ENCODE assay signal across 12 cellular contexts in the genomic region with DNA sequence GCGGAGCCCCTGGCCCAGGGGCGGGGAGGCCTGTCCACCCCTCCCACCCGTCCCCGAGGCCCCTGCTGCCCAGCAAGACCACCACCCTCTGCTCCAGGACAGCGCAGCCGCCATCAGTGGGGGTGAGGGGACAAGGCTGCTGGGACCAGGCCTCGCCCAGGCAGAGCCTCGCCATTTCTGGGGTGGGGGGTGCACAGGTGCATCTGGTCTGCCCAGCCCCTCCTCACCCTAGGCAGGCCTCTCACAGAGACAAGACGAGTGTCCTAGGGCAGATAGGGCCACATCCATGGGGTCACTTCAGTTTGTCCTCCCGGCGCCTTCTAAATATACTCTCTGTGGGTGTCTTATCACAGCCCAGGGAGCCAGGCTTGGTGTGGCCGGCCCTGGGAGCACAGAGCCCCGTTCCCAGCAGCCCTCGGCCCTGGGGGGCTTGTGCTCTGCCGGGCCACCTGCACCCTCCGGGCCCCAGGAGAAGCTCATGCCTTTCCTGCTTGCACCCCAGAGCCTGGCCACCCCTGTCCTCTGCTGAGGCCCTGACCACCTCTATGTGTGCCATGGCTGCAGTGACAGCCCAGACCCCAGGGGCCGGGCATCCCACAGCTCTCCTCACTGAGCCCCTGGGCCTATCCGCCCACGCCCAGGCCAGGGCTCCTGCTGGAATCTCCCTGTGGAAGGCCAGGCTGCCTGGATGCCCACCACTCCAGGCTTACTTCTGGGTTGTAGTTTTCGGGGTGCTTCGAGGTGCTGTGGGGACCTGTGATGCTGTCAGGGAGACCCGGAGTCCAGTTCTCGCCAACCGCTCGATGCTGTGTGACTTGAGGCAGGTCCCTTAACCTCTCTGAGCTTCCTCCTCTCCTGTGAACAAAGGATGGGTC.
DNase-seq lines count a peak whose midpoint lies in the region; ATAC-seq, FAIRE-seq and TF ChIP-seq lines count a peak whose summit lies in the region.
"Had no signal": no experiment of that assay in that cellular context is flagged by ENCODE, and none has a peak within 500 bp of the region (broad histone marks: within the 10 kb centered on the region; RNA-seq: fewer than 3 reads in every experiment).

No MANE protein-coding gene starts in this region.

- TF ChIP-seq EP300 in H1 (IDR thresholded peaks at IDR 0.05; ENCODE audit: borderline replicate concordance in 1 of 2, low read depth in 2 of 2, low read length in 2 of 2): no peak

- H3K23ac ChIP-seq in H1 (ENCODE audit: insufficient read length): no peak overlapping the region
- H3K23ac ChIP-seq in mesenchymal stem cell (ENCODE audit: low read length in 2 of 2): no peak overlapping the region

- H3K18ac ChIP-seq in H1 (ENCODE audit: extremely low read depth, low read length) (no peak overlapping the region), mesenchymal stem cell (ENCODE audit: low read depth in 1 of 2, low read length in 2 of 2) (no peak overlapping the region)

- no peaks in the 10 kb centered on the region for H3K9me3 ChIP-seq in H1 (ENCODE audit: insufficient read depth in 2 of 2, low read depth in 1 of 2, low read length in 1 of 2)
- no peaks in the 10 kb centered on the region for H3K9me3 ChIP-seq in mesenchymal stem cell (ENCODE audit: control insufficient read depth, low read length)
- H3K9me3 ChIP-seq in thyroid gland: no peaks in the 10 kb centered on the region

- H2BK12ac ChIP-seq in H1 (ENCODE audit: low read depth, low read length): no peak overlapping the region
- no peak overlapping the region for H2BK12ac ChIP-seq in mesenchymal stem cell (ENCODE audit: low read length in 2 of 2)

- no peak for FAIRE-seq in H1 (lab: Jason Lieb, UNC)
- FAIRE-seq: bronchial epithelial cell had no signal

- H3K4me3 ChIP-seq in H1 (ENCODE audit: extremely low read depth in 1 of 4, insufficient read depth in 2 of 4, low read depth in 3 of 4, low read length in 4 of 4) (no peak overlapping the region), mesenchymal stem cell (ENCODE audit: insufficient read depth in 1 of 2, low read depth in 1 of 2, low read length in 2 of 2) (no peak overlapping the region), thyroid gland (replicated peaks in 1 of 3) (no peak overlapping the region)
- H3K4me3 ChIP-seq: lung had no signal

- no peak overlapping the region for H4K91ac ChIP-seq in H1 (replicated peaks; ENCODE audit: insufficient read length, low read length)
- H4K91ac ChIP-seq in mesenchymal stem cell (ENCODE audit: low read length): no peak overlapping the region

- H2AFZ ChIP-seq in H1 (ENCODE audit: low read length) (no peak overlapping the region), mesenchymal stem cell (ENCODE audit: low read depth, low read length) (peak overlapping the region; percentile 34)

- CTCF ChIA-PET in H1 (lab: Charles Lee; ENCODE audit: partially characterized antibody): interaction anchor here (1.0 to 7.3 kb wide), 6 partner anchors 10 to 377 kb away, joined by 4 to 50 read pairs (median 6); no protein-coding TSS in a partner anchor

- H3K4me2 ChIP-seq in H1 (ENCODE audit: insufficient read depth in 1 of 2, low read depth in 2 of 2, low read length in 2 of 2) (no peak overlapping the region), mesenchymal stem cell (ENCODE audit: low read length, poor library complexity, severe bottlenecking) (no peak overlapping the region)

- H3K27me3 ChIP-seq in H1 (replicated peaks in 1 of 4; ENCODE audit: control insufficient read depth in 3 of 4, extremely low read depth in 1 of 4, insufficient read depth in 3 of 4, low read length in 3 of 4): peaks cover 0 to 19% (median 3%) of the 10 kb centered on the region in 4 experiments; a peak in 5 of 7 replicates
- peaks cover 26 to 28% of the 10 kb centered on the region in 2 experiments for H3K27me3 ChIP-seq in mesenchymal stem cell (ENCODE audit: control insufficient read depth in 1 of 2, insufficient read depth in 1 of 2, low read length in 2 of 2)
- H3K27me3 ChIP-seq in thyroid gland: no peaks in the 10 kb centered on the region

- H4K5ac ChIP-seq in H1 (ENCODE audit: insufficient read length, low read depth, low read length): no peak overlapping the region

- H2BK15ac ChIP-seq in H1 (ENCODE audit: low read length) (no peak overlapping the region), mesenchymal stem cell (ENCODE audit: low read depth, poor library complexity, severe bottlenecking) (no peak overlapping the region)

- H3K27ac ChIP-seq in H1 (ENCODE audit: low read depth, low read length) (no peak overlapping the region), mesenchymal stem cell (ENCODE audit: low read length, poor library complexity, severe bottlenecking) (no peak overlapping the region), thyroid gland (no peak overlapping the region)

- H2BK5ac ChIP-seq in H1 (ENCODE audit: low read depth, low read length) (no peak overlapping the region), mesenchymal stem cell (ENCODE audit: low read depth, low read length, poor library complexity, severe bottlenecking) (no peak overlapping the region)

- H3K79me1 ChIP-seq in H1 (ENCODE audit: low read depth, low read length): no peaks in the 10 kb centered on the region
- H3K79me1 ChIP-seq in mesenchymal stem cell (replicated peaks; ENCODE audit: low read length, poor library complexity, severe bottlenecking): no peaks in the 10 kb centered on the region

- intact Hi-C loops in thyroid gland (cut with DNase I): no loop called here

- H3K14ac ChIP-seq in H1 (ENCODE audit: insufficient read length): no peak overlapping the region
- no peak overlapping the region for H3K14ac ChIP-seq in mesenchymal stem cell (ENCODE audit: low read length in 2 of 2)

- H3K9ac ChIP-seq in H1 (replicated peaks in 1 of 4; ENCODE audit: extremely low read depth in 1 of 4, low read depth in 3 of 4, low read length in 3 of 4): no peak overlapping the region
- no peak overlapping the region for H3K9ac ChIP-seq in mesenchymal stem cell (ENCODE audit: low read length)

- H2BK120ac ChIP-seq in H1 (replicated peaks; ENCODE audit: low read depth, low read length) (no peak overlapping the region), mesenchymal stem cell (ENCODE audit: low read depth, low read length) (no peak overlapping the region)

- H3K79me2 ChIP-seq in H1 (ENCODE audit: control insufficient read depth in 1 of 2, insufficient read depth in 2 of 2, low read length in 2 of 2): no peaks in the 10 kb centered on the region

- peak; percentile 0 for DNase-seq in activated naive CD4-positive, alpha-beta T cell treated with Interleukin-2 at 50 U/mL for 16 hours
- no peak for DNase-seq in activated naive CD4-positive, alpha-beta T cell treated with anti-CD3 and anti-CD28 coated beads, Interleukin-2, amount 50 U/mL, for 16 hours
- DNase-seq in H1 (ENCODE audit: low read depth in 1 of 2, low spot score in 2 of 2): no peak
- DNase-seq in mesenchymal stem cell: no peak
- DNase-seq in thyroid gland: peak; percentile 0 to 1
- no peak for DNase-seq in iPS-NIHi7 (ENCODE audit: extremely low spot score)
- DNase-seq in NOMO-1 (lab: John Stamatoyannopoulos, UW; ENCODE audit: unreplicated experiment in 2 of 2): no peak
- DNase-seq: NCI-H1930, nucleus accumbens had no signal

- H3K56ac ChIP-seq in H1 (replicated peaks; ENCODE audit: insufficient read length, low read depth, low read length): no peak overlapping the region

- H4K8ac ChIP-seq in H1 (ENCODE audit: extremely low read depth, insufficient read depth, low read length) (peak overlapping the region; percentile 68; the same call in 1 of the 2 replicates), mesenchymal stem cell (ENCODE audit: low read length) (no peak overlapping the region)

- TF ChIP-seq POLR2A in H1 (IDR thresholded peaks at IDR 0.05; ENCODE audit: control extremely low read depth in 1 of 2, low read depth in 2 of 2, low read length in 2 of 2) (no peak), thyroid gland (IDR thresholded peaks at IDR 0.05) (no peak)

- WGBS in H1 (ENCODE audit: extremely low coverage in 1 of 2, insufficient coverage in 1 of 2, insufficient read length in 1 of 2, insufficient replicate concordance in 2 of 2, low coverage in 1 of 2, low lambda C conversion rate in 2 of 2, missing lambda C conversion rate in 1 of 2), 2 experiments: 85% methylated on average over 13 of the region's 25 CpGs; no CpG with 5 or more reads in 1 of the 2 experiments
- 81% methylated on average over 23 of the region's 25 CpGs for WGBS in mesenchymal stem cell
- WGBS in thyroid gland, 2 donors: 93 to 95% methylated on average over 10 to 21 of the region's 25 CpGs

- H2BK20ac ChIP-seq in H1 (ENCODE audit: low read length): no peak overlapping the region

- no peak for ATAC-seq in HG02571 (IDR thresholded peaks at IDR 0.05; ENCODE audit: unreplicated experiment)

- H3K23me2 ChIP-seq in H1 (ENCODE audit: low read depth, low read length): no peaks in the 10 kb centered on the region

- H3K36me3 ChIP-seq in H1 (ENCODE audit: control insufficient read depth in 2 of 4, insufficient read depth in 4 of 4, low read length in 3 of 4) (no peaks in the 10 kb centered on the region), mesenchymal stem cell (ENCODE audit: control insufficient read depth in 1 of 2, insufficient read depth in 2 of 2, low read depth in 1 of 2, low read length in 2 of 2) (no peaks in the 10 kb centered on the region), thyroid gland (no peaks in the 10 kb centered on the region)

- no peak overlapping the region for H2AK5ac ChIP-seq in H1 (ENCODE audit: low read depth, low read length)
- H2AK5ac ChIP-seq in mesenchymal stem cell (ENCODE audit: low read length, severe bottlenecking): no peak overlapping the region

- no peaks in the 10 kb centered on the region for H4K20me1 ChIP-seq in H1 (replicated peaks in 1 of 2; ENCODE audit: control insufficient read depth in 1 of 2, insufficient read depth in 2 of 2, low read length in 2 of 2)

- POLR2A ChIA-PET in H1 (lab: Charles Lee; ENCODE audit: partially characterized antibody): no interaction called here

- no peaks in the 10 kb centered on the region for H3K4me1 ChIP-seq in H1 (replicated peaks in 1 of 4; ENCODE audit: control insufficient read depth in 3 of 4, insufficient read depth in 4 of 4, low read length in 3 of 4)
- H3K4me1 ChIP-seq in mesenchymal stem cell (ENCODE audit: control insufficient read depth, insufficient read depth, low read depth, low read length): no peaks in the 10 kb centered on the region
- H3K4me1 ChIP-seq in thyroid gland: peaks cover 15 to 35% of the 10 kb centered on the region in 2 donors

- TF ChIP-seq RAD21 in H1 (IDR thresholded peaks at IDR 0.05 in 1 of 2, conservative IDR thresholded peaks at IDR 0.05 in 1 of 2; ENCODE audit: low read depth in 2 of 2, low read length in 2 of 2): no peak

- H3K4ac ChIP-seq in H1 (replicated peaks; ENCODE audit: insufficient read length, low read depth, low read length): no peak overlapping the region
- no peak overlapping the region for H3K4ac ChIP-seq in mesenchymal stem cell (ENCODE audit: low read depth in 1 of 2, low read length in 2 of 2)

- TF ChIP-seq CTCF in H1 (IDR thresholded peaks at IDR 0.05; ENCODE audit: control extremely low read depth in 1 of 3, insufficient read depth in 1 of 3, low read depth in 1 of 3, low read length in 3 of 3) (no peak), thyroid gland (IDR thresholded peaks at IDR 0.05) (no peak)

TF ChIP-seq in H1, 55 proteins besides CTCF, POLR2A, EP300 and RAD21 (continues in another document):
- TF ChIP-seq HDAC2 (IDR thresholded peaks at IDR 0.05; ENCODE audit: borderline replicate concordance in 1 of 2, low read depth in 2 of 2, low read length in 2 of 2) (no peak), BACH1 (IDR thresholded peaks at IDR 0.05; ENCODE audit: low read length) (no peak)

Comparison
In these comparisons a context has a peak if more than half of its experiments do, and no peak if none do; other contexts are left out.
1. DNase-seq: peak in activated naive CD4-positive, alpha-beta T cell treated with Interleukin-2 at 50 U/mL for 16 hours (single experiment) and thyroid gland (2 of 2); none in activated naive CD4-positive, alpha-beta T cell treated with anti-CD3 and anti-CD28 coated beads, Interleukin-2, amount 50 U/mL, for 16 hours (single experiment), H1 (0 of 2), mesenchymal stem cell (single experiment), iPS-NIHi7 (single experiment) and NOMO-1 (0 of 2).